In the genomic region with DNA sequence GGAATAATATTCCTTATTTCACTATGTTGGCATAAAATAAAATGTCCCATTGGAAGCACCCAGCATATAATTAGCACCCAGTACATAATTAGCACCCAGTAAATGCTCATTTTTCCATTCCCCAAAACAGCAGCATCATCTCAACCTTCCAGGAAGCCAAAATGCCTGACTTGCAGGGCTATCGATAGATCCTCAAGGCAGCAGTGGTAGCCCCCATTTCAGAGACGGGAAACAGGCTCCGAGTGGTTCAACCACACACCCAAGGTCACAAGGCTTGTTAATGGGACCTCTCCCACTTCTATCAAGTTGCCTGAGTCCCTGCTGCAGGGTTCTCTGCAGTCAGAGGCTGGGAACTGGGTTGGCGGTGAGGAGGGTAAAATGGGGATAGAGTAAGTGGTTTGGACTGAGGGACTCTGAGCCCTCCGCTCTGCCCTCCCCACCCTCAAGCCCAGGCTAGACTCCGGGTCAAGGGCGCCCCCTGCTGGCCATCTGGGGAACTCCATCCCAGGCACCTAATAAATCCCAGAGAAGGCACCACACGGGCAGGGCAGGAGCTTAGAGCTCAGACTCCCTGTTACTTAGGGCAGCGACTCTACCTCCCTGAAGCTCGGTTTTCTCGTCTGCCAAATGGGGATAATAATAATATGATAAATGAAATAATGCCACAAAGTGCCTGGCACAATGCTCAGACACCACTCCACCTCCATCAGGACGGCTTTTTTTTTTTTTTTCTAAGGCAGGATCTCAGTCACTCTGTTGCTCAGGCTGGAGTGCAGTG, we compare ENCODE assay signal across 8 cellular contexts. TPM values are rescaled to one million over a fixed set of nuclear protein-coding genes. Genes with fewer than 3 reads are reported as not detected.
DNase-seq lines count a peak whose midpoint lies in the region; ATAC-seq and TF ChIP-seq lines count a peak whose summit lies in the region.

No MANE protein-coding gene starts in this region.

- H3K4me2 ChIP-seq in Loucy (ENCODE audit: low read depth, low read length, poor library complexity, severe bottlenecking), result no peak overlapping the region

- peak; percentile 73 for DNase-seq in SKM-1 (lab: John Stamatoyannopoulos, UW; ENCODE audit: unreplicated experiment)
- DNase-seq in activated naive CD4-positive, alpha-beta T cell treated with anti-CD3 and anti-CD28 coated beads, Interleukin-2, amount 10 ng/mL, durations not matched to agents 7 days and 5 days, result peak; percentile 94
- DNase-seq in Right ventricle myocardium inferior (ENCODE audit: missing footprints), result peak; percentile 92
- DNase-seq in prostate gland (ENCODE audit: low spot score), result peak; percentile 71
- DNase-seq in vagina (ENCODE audit: extremely low spot score in 2 of 2), result no peak

- CTCF ChIA-PET in activated naive CD4-positive, alpha-beta T cell treated with anti-CD3 and anti-CD28 coated beads, Interleukin-2, amount 10 ng/mL, durations not matched to agents 7 days and 5 days (lab: Charles Lee), result interaction anchor here (0.6 to 14.4 kb wide), 25 partner anchors 9 to 374 kb away, joined by 3 to 465 read pairs (median 4); partner anchors contain the start of genes LAPTM5 and MATN1

- ATAC-seq in GM19438 (IDR thresholded peaks at IDR 0.05; ENCODE audit: low read depth, unreplicated experiment) (peak; percentile 64), Right ventricle myocardium inferior (peak; percentile 66)

- H3K27ac ChIP-seq in C4-2B (no peak overlapping the region), prostate gland (no peak overlapping the region), vagina (no peak overlapping the region)

- H3K4me3 ChIP-seq in Loucy (ENCODE audit: low read length, poor library complexity, severe bottlenecking) (no peak overlapping the region), prostate gland (no peak overlapping the region), vagina (no peak overlapping the region)

- intact Hi-C loops in Right ventricle myocardium inferior (cut with DNase I) (loop anchor here (1.0 kb wide), 1 partner anchor 60 kb away; no protein-coding TSS in a partner anchor), prostate gland (cut with DNase I) (loop anchor here (1.0 kb wide), 1 partner anchor 60 kb away; no protein-coding TSS in a partner anchor), vagina (cut with DNase I) (loop anchor here (2.0 kb wide), 1 partner anchor 59 kb away; no protein-coding TSS in a partner anchor)

- H3K9me3 ChIP-seq in Loucy (ENCODE audit: insufficient read depth, low read depth, low read length) (no peaks in the 10 kb centered on the region), prostate gland (no peaks in the 10 kb centered on the region), vagina (no peaks in the 10 kb centered on the region)

- H3K9me3 Mint-ChIP-seq in activated naive CD4-positive, alpha-beta T cell treated with anti-CD3 and anti-CD28 coated beads, Interleukin-2, amount 10 ng/mL, durations not matched to agents 7 days and 5 days, result no peaks in the 10 kb centered on the region

- no peaks in the 10 kb centered on the region for H4K20me1 ChIP-seq in Loucy (ENCODE audit: insufficient read depth, low read length, poor library complexity, severe bottlenecking)

- H3K9ac ChIP-seq in Loucy (ENCODE audit: low read depth, low read length, poor library complexity, severe bottlenecking), result no peak overlapping the region

- H3K4me1 ChIP-seq in Loucy (ENCODE audit: insufficient read depth, low read length, poor library complexity, severe bottlenecking) (peaks cover 5% of the 10 kb centered on the region), prostate gland (replicated peaks) (no peaks in the 10 kb centered on the region), vagina (peaks cover 9% of the 10 kb centered on the region)

- no peak for TF ChIP-seq POLR2A in prostate gland (IDR thresholded peaks at IDR 0.05)
- no peak for TF ChIP-seq POLR2A in vagina (IDR thresholded peaks at IDR 0.05)

- H3K27me3 ChIP-seq in Loucy (ENCODE audit: insufficient read depth, low read length, poor library complexity, severe bottlenecking) (no peaks in the 10 kb centered on the region), prostate gland (replicated peaks; ENCODE audit: insufficient read depth) (no peaks in the 10 kb centered on the region), vagina (no peaks in the 10 kb centered on the region)

- no peaks in the 10 kb centered on the region for H3K9me2 ChIP-seq in Loucy (replicated peaks; ENCODE audit: low read depth, low read length)

- 23% methylated on average over 12 of the region's 12 CpGs for WGBS in prostate gland

- H3K27me3 Mint-ChIP-seq in activated naive CD4-positive, alpha-beta T cell treated with anti-CD3 and anti-CD28 coated beads, Interleukin-2, amount 10 ng/mL, durations not matched to agents 7 days and 5 days, result peaks cover 67% of the 10 kb centered on the region

- no peak overlapping the region for H3K4me3 Mint-ChIP-seq in activated naive CD4-positive, alpha-beta T cell treated with anti-CD3 and anti-CD28 coated beads, Interleukin-2, amount 10 ng/mL, durations not matched to agents 7 days and 5 days

- no peaks in the 10 kb centered on the region for H3F3A ChIP-seq in Loucy (ENCODE audit: low read depth)

- H3K36me3 ChIP-seq in Loucy (ENCODE audit: insufficient read depth, low read length) (no peaks in the 10 kb centered on the region), prostate gland (no peaks in the 10 kb centered on the region), vagina (no peaks in the 10 kb centered on the region)

- H3K4me1 Mint-ChIP-seq in activated naive CD4-positive, alpha-beta T cell treated with anti-CD3 and anti-CD28 coated beads, Interleukin-2, amount 10 ng/mL, durations not matched to agents 7 days and 5 days, result peaks cover 17% of the 10 kb centered on the region

- H3K79me2 ChIP-seq in Loucy (ENCODE audit: insufficient read depth, low read length), result no peaks in the 10 kb centered on the region

- H3K36me3 Mint-ChIP-seq in activated naive CD4-positive, alpha-beta T cell treated with anti-CD3 and anti-CD28 coated beads, Interleukin-2, amount 10 ng/mL, durations not matched to agents 7 days and 5 days, result no peaks in the 10 kb centered on the region

- H2AFZ ChIP-seq in Loucy (ENCODE audit: low read length), result no peak overlapping the region

- peak overlapping the region; percentile 33 for H3K27ac Mint-ChIP-seq in activated naive CD4-positive, alpha-beta T cell treated with anti-CD3 and anti-CD28 coated beads, Interleukin-2, amount 10 ng/mL, durations not matched to agents 7 days and 5 days

- TF ChIP-seq CTCF in C4-2B (conservative IDR thresholded peaks at IDR 0.05) (peak; percentile 98), Loucy (conservative IDR thresholded peaks at IDR 0.05; ENCODE audit: low read length) (peak; percentile 97), prostate gland (IDR thresholded peaks at IDR 0.05) (peak; percentile 97 to 99 (median 98)), vagina (IDR thresholded peaks at IDR 0.05) (peak; percentile 89 to 99 (median 98))

RNA-seq across cellular contexts. Expression of gene LAPTM5, which starts 21.9 kb away (rescaled TPM):
- 31.5 TPM for total RNA-seq in Right ventricle myocardium inferior
- 10 to 100 TPM; 14.9 to 39.1 TPM for total RNA-seq in prostate gland
- 39.8 TPM for total RNA-seq in vagina

RNA-seq across cellular contexts. Expression of gene MATN1, which starts 56.1 kb away (rescaled TPM):
- not detected for total RNA-seq in Right ventricle myocardium inferior
- total RNA-seq in prostate gland, result under 1 TPM in 1 of 2 donors, not detected in 1; 0.34 TPM
- 0.49 TPM for total RNA-seq in vagina

Comparison
In these comparisons a context has a peak if more than half of its experiments do, and no peak if none do; other contexts are left out.
1. DNase-seq: peak in SKM-1 (single experiment), activated naive CD4-positive, alpha-beta T cell treated with anti-CD3 and anti-CD28 coated beads, Interleukin-2, amount 10 ng/mL, durations not matched to agents 7 days and 5 days (single experiment), Right ventricle myocardium inferior (single experiment) and prostate gland (single experiment); none in vagina (0 of 2).
2. Peak in every context shown above with its lines, with median percentiles within 50 percentile points of each other: CTCF ChIP-seq.